ENCODE assay signal across 39 cellular contexts in genomic region chr4:150021483-150021882, GRCh38. TPM values are rescaled to one million over a fixed set of nuclear protein-coding genes. Genes with fewer than 3 reads are reported as not detected.
"Had no signal": no experiment of that assay in that cellular context is flagged by ENCODE, and none has a peak within 500 bp of the region (broad histone marks: within the 10 kb centered on the region; RNA-seq: fewer than 3 reads in every experiment).

No MANE protein-coding gene starts in this region.

- H3K36me3 ChIP-seq: adrenal gland, cardiac muscle cell had no signal

- H3K36me3 Mint-ChIP-seq: activated CD4-positive, alpha-beta memory T cell treated with anti-CD3 and anti-CD28 coated beads for 36 hours; activated naive CD8-positive, alpha-beta T cell treated with anti-CD3 and anti-CD28 coated beads for 36 hours had no signal

- H3K4me3 ChIP-seq: adrenal gland, cardiac muscle cell had no signal

- H3K27me3 ChIP-seq: adrenal gland, cardiac muscle cell had no signal

- FAIRE-seq: bronchial epithelial cell, TTC549 had no signal

- H3K27ac Mint-ChIP-seq: activated B cell treated with CpG ODN at 0.5 μM for 24 hours; activated CD4-positive, alpha-beta memory T cell treated with anti-CD3 and anti-CD28 coated beads for 36 hours; activated CD4-positive, alpha-beta T cell treated with anti-CD3 and anti-CD28 coated beads, Interleukin-2, amount 10 ng/mL, durations not matched to agents 24 days and 14 days; activated CD8-positive, alpha-beta T cell treated with anti-CD3 and anti-CD28 coated beads for 36 hours; activated naive CD4-positive, alpha-beta T cell treated with anti-CD3 and anti-CD28 coated beads for 36 hours; activated naive CD4-positive, alpha-beta T cell treated with anti-CD3 and anti-CD28 coated beads, Interleukin-2, amount 50 U/mL, for 72 hours; activated naive CD8-positive, alpha-beta T cell treated with anti-CD3 and anti-CD28 coated beads for 36 hours; activated T-cell treated with anti-CD3 and anti-CD28 coated beads, Interleukin-2, amount 50 U/mL, for 72 hours; activated T-helper 1 cell treated with anti-CD3 and anti-CD28 coated beads, Interleukin-12 subunit alpha, Interleukin-12 subunit beta, Interleukin-2, Interleukin-4 antibody, amounts not matched to agents 30 ng/mL and 10 ng/mL and 1 ng/mL, durations not matched to agents 14 hours and 24 hours and 36 hours; activated T-helper 17 cell treated with anti-CD3 and anti-CD28 coated beads, Interleukin-2, amount 50 U/mL, for 72 hours; brain; T-helper 1 cell treated with Interleukin-12 subunit alpha and Interleukin-12 subunit beta and Interleukin-4 antibody, amounts not matched to agents 30 μg/mL and 1 μg/mL, for 36 hours; T-helper 2 cell treated with Interferon-gamma antibody and Interleukin-4, amounts not matched to agents 5 μg/mL and 100 μg/mL, for 36 hours had no signal

- H3K4me3 Mint-ChIP-seq: activated B cell treated with CpG ODN at 0.5 μM for 24 hours; activated CD4-positive, alpha-beta memory T cell treated with anti-CD3 and anti-CD28 coated beads for 36 hours; activated CD4-positive, alpha-beta T cell treated with anti-CD3 and anti-CD28 coated beads, Interleukin-2, amount 10 ng/mL, durations not matched to agents 24 days and 14 days; activated CD8-positive, alpha-beta T cell treated with anti-CD3 and anti-CD28 coated beads for 36 hours; activated naive CD4-positive, alpha-beta T cell treated with anti-CD3 and anti-CD28 coated beads for 36 hours; activated naive CD8-positive, alpha-beta T cell treated with anti-CD3 and anti-CD28 coated beads for 36 hours; activated T-cell treated with anti-CD3 and anti-CD28 coated beads, Interleukin-2, amount 50 U/mL, for 4 hours; activated T-cell treated with anti-CD3 and anti-CD28 coated beads, Interleukin-2, amount 50 U/mL, for 72 hours; activated T-helper 1 cell treated with anti-CD3 and anti-CD28 coated beads, Interleukin-12 subunit alpha, Interleukin-12 subunit beta, Interleukin-2, Interleukin-4 antibody, amounts not matched to agents 30 ng/mL and 10 ng/mL and 1 ng/mL, durations not matched to agents 14 hours and 24 hours and 36 hours; activated T-helper 17 cell treated with anti-CD3 and anti-CD28 coated beads, Interleukin-2, amount 50 U/mL, for 72 hours; brain; central memory CD8-positive, alpha-beta T cell; T-helper 1 cell treated with Interleukin-12 subunit alpha and Interleukin-12 subunit beta and Interleukin-4 antibody, amounts not matched to agents 30 μg/mL and 1 μg/mL, for 36 hours; T-helper 2 cell treated with Interferon-gamma antibody and Interleukin-4, amounts not matched to agents 5 μg/mL and 100 μg/mL, for 36 hours had no signal

- H3K4me1 ChIP-seq: adrenal gland had no signal

- DNase-seq: activated B cell treated with CpG ODN at 0.5 μM for 24 hours; activated CD4-positive, alpha-beta memory T cell treated with anti-CD3 and anti-CD28 coated beads for 36 hours; activated CD4-positive, alpha-beta T cell treated with anti-CD3 and anti-CD28 coated beads for 4 hours; activated CD4-positive, alpha-beta T cell treated with anti-CD3 and anti-CD28 coated beads, Interleukin-2, amount 10 ng/mL, durations not matched to agents 24 days and 14 days; activated CD4-positive, alpha-beta T cell treated with anti-CD3 and anti-CD28 coated beads, Interleukin-2, amount 50 U/mL, for 1 hour; activated CD4-positive, alpha-beta T cell treated with anti-CD3 and anti-CD28 coated beads, Interleukin-2, amount 50 U/mL, for 4 hours; activated CD4-positive, CD25-positive, alpha-beta regulatory T cell treated with anti-CD3 and anti-CD28 coated beads, Interleukin-2, amount 50 U/mL, for 72 hours; activated CD8-positive, alpha-beta memory T cell treated with anti-CD3 and anti-CD28 coated beads, Interleukin-2, amount 50 U/mL, for 4 hours; activated CD8-positive, alpha-beta T cell treated with anti-CD3 and anti-CD28 coated beads for 36 hours; activated effector memory CD4-positive, alpha-beta T cell treated with anti-CD3 and anti-CD28 coated beads, Interleukin-2, amount 50 U/mL, for 16 hours; activated gamma-delta T cell treated with Interleukin-2 at 50 U/mL for 16 hours; activated naive CD4-positive, alpha-beta T cell; activated naive CD4-positive, alpha-beta T cell treated with anti-CD3 and anti-CD28 coated beads for 36 hours; activated naive CD4-positive, alpha-beta T cell treated with anti-CD3 and anti-CD28 coated beads, Interleukin-2, amount 50 U/mL, for 16 hours; activated naive CD8-positive, alpha-beta T cell treated with anti-CD3 and anti-CD28 coated beads for 36 hours; activated T-cell treated with anti-CD3 and anti-CD28 coated beads for 4 hours; activated T-cell treated with anti-CD3 and anti-CD28 coated beads, Interleukin-2, amount 50 U/mL, for 1 hour; activated T-cell treated with anti-CD3 and anti-CD28 coated beads, Interleukin-2, amount 50 U/mL, for 4 hours; activated T-cell treated with anti-CD3 and anti-CD28 coated beads, Interleukin-2, amount 50 U/mL, for 72 hours; adrenal gland; amniotic stem cell; aorta; caudate nucleus; cerebellar nuclear complex; T-helper 1 cell; T-helper 2 cell; T-helper 9 cell had no signal

- H3K4me1 Mint-ChIP-seq: activated B cell treated with CpG ODN at 0.5 μM for 24 hours; activated CD4-positive, alpha-beta T cell treated with anti-CD3 and anti-CD28 coated beads, Interleukin-2, amount 10 ng/mL, durations not matched to agents 24 days and 14 days; activated naive CD8-positive, alpha-beta T cell treated with anti-CD3 and anti-CD28 coated beads for 36 hours; activated T-helper 17 cell treated with anti-CD3 and anti-CD28 coated beads, Interleukin-2, amount 50 U/mL, for 72 hours; brain; central memory CD8-positive, alpha-beta T cell had no signal

- H3K9me3 ChIP-seq: adrenal gland had no signal

- H3K27ac ChIP-seq: adrenal gland, cardiac muscle cell, VCaP had no signal

RNA-seq across cellular contexts. Expression of gene DCLK2, which starts 56.8 kb away (rescaled TPM):
- total RNA-seq: activated CD4-positive, alpha-beta memory T cell treated with anti-CD3 and anti-CD28 coated beads for 36 hours; activated CD4-positive, alpha-beta T cell treated with anti-CD3 and anti-CD28 coated beads, Interleukin-2, amount 10 ng/mL, durations not matched to agents 24 days and 14 days; activated CD8-positive, alpha-beta memory T cell treated with anti-CD3 and anti-CD28 coated beads for 36 hours; activated CD8-positive, alpha-beta T cell treated with anti-CD3 and anti-CD28 coated beads for 36 hours; activated naive CD4-positive, alpha-beta T cell treated with anti-CD3 and anti-CD28 coated beads for 36 hours; activated naive CD4-positive, alpha-beta T cell treated with anti-CD3 and anti-CD28 coated beads, Interleukin-2, amount 50 U/mL, for 72 hours; activated naive CD8-positive, alpha-beta T cell treated with anti-CD3 and anti-CD28 coated beads for 36 hours; bronchial epithelial cell had no signal
